Comparison of ENCODE assay signal across 9 cellular contexts in the genomic region with DNA sequence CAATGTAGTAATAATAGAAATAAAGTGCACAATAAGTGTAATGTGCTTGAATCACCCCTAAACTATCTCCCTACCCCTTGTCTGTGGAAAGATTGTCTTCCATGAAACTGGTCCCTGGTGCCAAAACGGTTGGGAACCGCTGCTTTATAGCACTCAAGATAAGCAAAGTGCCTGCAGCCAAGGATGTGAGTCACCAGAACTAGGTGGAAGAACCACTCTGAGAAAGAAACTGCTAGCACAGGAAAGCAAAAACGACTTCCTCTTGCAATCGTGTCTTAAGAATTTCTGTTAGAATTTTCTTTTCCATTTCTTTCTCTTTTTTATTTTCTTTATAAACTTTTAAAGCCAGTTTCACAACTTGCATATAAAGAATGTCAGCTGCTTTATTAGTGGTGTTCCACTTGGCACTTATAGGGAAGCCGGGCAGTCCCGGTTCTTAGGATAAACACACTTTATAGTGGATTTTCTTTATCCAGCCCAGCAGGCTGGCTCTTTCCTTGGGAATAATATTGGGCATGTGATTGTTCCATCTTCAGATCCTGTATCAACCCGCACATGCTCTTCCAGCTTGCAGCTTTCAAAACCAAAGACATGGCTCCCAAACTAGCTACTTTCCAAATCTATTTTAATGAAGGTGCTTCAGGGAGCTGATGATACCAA. TPM values are rescaled to one million over a fixed set of nuclear protein-coding genes. Genes with fewer than 3 reads are reported as not detected.
A peak's percentile ranks its signal among the peaks of the same experiment; 100 is the strongest.
DNase-seq lines count a peak whose midpoint lies in the region; ATAC-seq and TF ChIP-seq lines count a peak whose summit lies in the region.
"Had no signal": no experiment of that assay in that cellular context is flagged by ENCODE, and none has a peak within 500 bp of the region (broad histone marks: within the 10 kb centered on the region; RNA-seq: fewer than 3 reads in every experiment).

No MANE protein-coding gene starts in this region.

- 22% methylated on average over 7 of the region's 7 CpGs for WGBS in upper lobe of left lung, 2 donors

- H3K4me3 Mint-ChIP-seq in activated T-cell treated with anti-CD3 and anti-CD28 coated beads, Interleukin-2, amount 50 U/mL, for 24 hours, result no peak overlapping the region
- H3K4me3 Mint-ChIP-seq: central memory CD8-positive, alpha-beta T cell had no signal

- no peaks in the 10 kb centered on the region for H3K36me3 Mint-ChIP-seq in activated T-cell treated with anti-CD3 and anti-CD28 coated beads, Interleukin-2, amount 50 U/mL, for 24 hours (ENCODE audit: low read depth)

- ATAC-seq in upper lobe of left lung (ENCODE audit: low FRiP score in 2 of 2), result peak in 1 of 2 donors; percentile 74
- ATAC-seq in sciatic nerve, result no peak
- no peak for ATAC-seq in HG02981 (IDR thresholded peaks at IDR 0.05; ENCODE audit: unreplicated experiment)

- H3K27ac Mint-ChIP-seq in activated T-cell treated with anti-CD3 and anti-CD28 coated beads, Interleukin-2, amount 50 U/mL, for 24 hours, result no peak overlapping the region

- TF ChIP-seq CTCF in HFF-Myc (IDR thresholded peaks at IDR 0.05; ENCODE audit: low read depth, low read length, missing control alignments), result no peak
- TF ChIP-seq CTCF in upper lobe of left lung (IDR thresholded peaks at IDR 0.05), result no peak

- no peaks in the 10 kb centered on the region for H3K27me3 ChIP-seq in SJSA1 (replicated peaks)
- no peaks in the 10 kb centered on the region for H3K27me3 ChIP-seq in upper lobe of left lung

- H3K9me3 ChIP-seq in SJSA1 (replicated peaks), result no peaks in the 10 kb centered on the region
- no peaks in the 10 kb centered on the region for H3K9me3 ChIP-seq in upper lobe of left lung

- no peak for TF ChIP-seq POLR2A in upper lobe of left lung (IDR thresholded peaks at IDR 0.05)

- no peaks in the 10 kb centered on the region for H3K4me1 Mint-ChIP-seq in activated T-cell treated with anti-CD3 and anti-CD28 coated beads, Interleukin-2, amount 50 U/mL, for 24 hours (ENCODE audit: low read depth)
- H3K4me1 Mint-ChIP-seq: central memory CD8-positive, alpha-beta T cell had no signal

- H3K27me3 Mint-ChIP-seq in activated T-cell treated with anti-CD3 and anti-CD28 coated beads, Interleukin-2, amount 50 U/mL, for 24 hours, result peaks cover 2% of the 10 kb centered on the region
- H3K27me3 Mint-ChIP-seq: central memory CD8-positive, alpha-beta T cell had no signal

- H3K4me3 ChIP-seq in HFF-Myc (replicated peaks; ENCODE audit: low read depth, low read length) (no peak overlapping the region), SJSA1 (no peak overlapping the region), upper lobe of left lung (peak overlapping the region in 1 of 4 donors; percentile 11)

- intact Hi-C loops in sciatic nerve (cut with DNase I), result no loop called here

- DNase-seq in HFF-Myc (ENCODE audit: extremely low read depth, low read depth), result peak; percentile 67
- peak; percentile 83 to 87 for DNase-seq in SJSA1 (ENCODE audit: low read depth in 1 of 2, low spot score in 2 of 2)
- DNase-seq in glomerular visceral epithelial cell (ENCODE audit: extremely low spot score), result peak; percentile 66
- peak in 1 of 2 donors; percentile 87 for DNase-seq in upper lobe of left lung
- no peak for DNase-seq in sciatic nerve (ENCODE audit: low spot score)
- DNase-seq in activated T-cell treated with anti-CD3 and anti-CD28 coated beads, Interleukin-2, amount 50 U/mL, for 24 hours, result no peak
- DNase-seq: stimulated activated CD4-positive, alpha-beta T cell treated with anti-CD3 and anti-CD28 coated beads, Interleukin-4, amount 100 ng/mL, for 4 hours had no signal

- H3K4me1 ChIP-seq in SJSA1 (replicated peaks) (peaks cover 62% of the 10 kb centered on the region), upper lobe of left lung (peaks cover 16 to 26% (median 23%) of the 10 kb centered on the region in 4 donors)

- H3K27ac ChIP-seq in SJSA1, result peak overlapping the region; percentile 99
- peak overlapping the region; percentile 57 to 74 (median 60) for H3K27ac ChIP-seq in upper lobe of left lung

- H3K9me3 Mint-ChIP-seq in activated T-cell treated with anti-CD3 and anti-CD28 coated beads, Interleukin-2, amount 50 U/mL, for 24 hours, result no peaks in the 10 kb centered on the region
- H3K9me3 Mint-ChIP-seq: central memory CD8-positive, alpha-beta T cell had no signal

- no peaks in the 10 kb centered on the region for H3K36me3 ChIP-seq in SJSA1
- H3K36me3 ChIP-seq in upper lobe of left lung, result no peaks in the 10 kb centered on the region

- TF ChIP-seq EP300 in upper lobe of left lung (IDR thresholded peaks at IDR 0.05), result peak in 1 of 4 donors; percentile 65

RNA-seq across cellular contexts. Expression of a gene that starts 32.3 kb away (rescaled TPM):
- total RNA-seq in SJSA1 (2014; rRNA removed; shearing (Covaris generic)), result 19.7 and 26.4 TPM in 2 replicates
- total RNA-seq in upper lobe of left lung (10 to 100 TPM in 3 of 6 donors, 1 to 10 TPM in 3; 3.7 to 35.6 (median 12.2) TPM), sciatic nerve (33.0 TPM)

Comparison
In these comparisons a context has a peak if more than half of its experiments do, and no peak if none do; other contexts are left out.
1. DNase-seq: peak in HFF-Myc (single experiment), SJSA1 (2 of 2) and glomerular visceral epithelial cell (single experiment); none in sciatic nerve (single experiment) and activated T-cell treated with anti-CD3 and anti-CD28 coated beads, Interleukin-2, amount 50 U/mL, for 24 hours (single experiment).